ENCODE assay signal across 1 cellular context in the genomic region with DNA sequence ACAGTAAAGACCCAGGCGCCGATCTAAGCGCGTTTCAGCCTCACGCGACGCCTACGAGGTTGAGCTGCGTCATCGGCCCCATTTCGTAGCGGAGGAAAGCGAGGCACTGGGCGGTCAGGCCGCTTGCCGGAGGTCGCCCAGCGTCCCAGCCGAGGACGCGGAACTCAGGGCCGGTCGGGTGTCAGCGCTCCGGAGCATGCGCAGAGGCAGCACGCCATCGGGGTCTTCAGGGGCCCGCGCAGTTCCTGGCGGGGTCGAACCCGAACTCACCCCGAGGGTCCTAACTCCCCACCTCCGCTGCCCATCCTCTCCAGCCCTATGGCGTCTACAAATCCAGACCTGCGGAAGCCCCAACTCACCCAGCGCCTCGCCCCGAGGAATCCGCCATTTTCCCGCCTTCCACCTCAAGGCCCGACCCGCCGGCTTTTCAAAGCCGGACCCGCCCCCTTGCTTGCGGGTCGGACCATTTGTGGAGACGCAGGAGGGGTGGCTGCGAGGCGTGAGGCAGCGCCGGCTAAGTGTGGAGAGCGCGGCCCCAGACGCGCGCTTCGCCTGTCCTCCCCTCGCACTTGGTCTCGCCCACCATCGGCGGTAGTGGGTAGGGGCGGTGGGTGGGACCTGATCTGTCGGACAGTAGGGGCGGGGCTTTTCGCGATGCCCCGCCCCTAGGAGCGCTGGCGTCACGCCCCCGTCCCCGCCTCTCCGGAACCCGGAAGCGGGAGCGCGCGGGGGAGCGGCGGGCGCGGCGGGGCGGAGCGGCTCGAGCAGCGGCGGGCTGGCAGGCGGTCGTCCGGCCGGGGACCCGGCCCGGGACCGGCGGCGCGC.
TF ChIP-seq lines count a peak whose summit lies in the region.

A gene with protein sequence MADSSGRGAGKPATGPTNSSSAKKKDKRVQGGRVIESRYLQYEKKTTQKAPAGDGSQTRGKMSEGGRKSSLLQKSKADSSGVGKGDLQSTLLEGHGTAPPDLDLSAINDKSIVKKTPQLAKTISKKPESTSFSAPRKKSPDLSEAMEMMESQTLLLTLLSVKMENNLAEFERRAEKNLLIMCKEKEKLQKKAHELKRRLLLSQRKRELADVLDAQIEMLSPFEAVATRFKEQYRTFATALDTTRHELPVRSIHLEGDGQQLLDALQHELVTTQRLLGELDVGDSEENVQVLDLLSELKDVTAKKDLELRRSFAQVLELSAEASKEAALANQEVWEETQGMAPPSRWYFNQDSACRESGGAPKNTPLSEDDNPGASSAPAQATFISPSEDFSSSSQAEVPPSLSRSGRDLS (minus strand): TSS at position 418 of the 825 bp plus-strand sequence. CDS start 30 bp downstream, at position 388.
A gene with protein sequence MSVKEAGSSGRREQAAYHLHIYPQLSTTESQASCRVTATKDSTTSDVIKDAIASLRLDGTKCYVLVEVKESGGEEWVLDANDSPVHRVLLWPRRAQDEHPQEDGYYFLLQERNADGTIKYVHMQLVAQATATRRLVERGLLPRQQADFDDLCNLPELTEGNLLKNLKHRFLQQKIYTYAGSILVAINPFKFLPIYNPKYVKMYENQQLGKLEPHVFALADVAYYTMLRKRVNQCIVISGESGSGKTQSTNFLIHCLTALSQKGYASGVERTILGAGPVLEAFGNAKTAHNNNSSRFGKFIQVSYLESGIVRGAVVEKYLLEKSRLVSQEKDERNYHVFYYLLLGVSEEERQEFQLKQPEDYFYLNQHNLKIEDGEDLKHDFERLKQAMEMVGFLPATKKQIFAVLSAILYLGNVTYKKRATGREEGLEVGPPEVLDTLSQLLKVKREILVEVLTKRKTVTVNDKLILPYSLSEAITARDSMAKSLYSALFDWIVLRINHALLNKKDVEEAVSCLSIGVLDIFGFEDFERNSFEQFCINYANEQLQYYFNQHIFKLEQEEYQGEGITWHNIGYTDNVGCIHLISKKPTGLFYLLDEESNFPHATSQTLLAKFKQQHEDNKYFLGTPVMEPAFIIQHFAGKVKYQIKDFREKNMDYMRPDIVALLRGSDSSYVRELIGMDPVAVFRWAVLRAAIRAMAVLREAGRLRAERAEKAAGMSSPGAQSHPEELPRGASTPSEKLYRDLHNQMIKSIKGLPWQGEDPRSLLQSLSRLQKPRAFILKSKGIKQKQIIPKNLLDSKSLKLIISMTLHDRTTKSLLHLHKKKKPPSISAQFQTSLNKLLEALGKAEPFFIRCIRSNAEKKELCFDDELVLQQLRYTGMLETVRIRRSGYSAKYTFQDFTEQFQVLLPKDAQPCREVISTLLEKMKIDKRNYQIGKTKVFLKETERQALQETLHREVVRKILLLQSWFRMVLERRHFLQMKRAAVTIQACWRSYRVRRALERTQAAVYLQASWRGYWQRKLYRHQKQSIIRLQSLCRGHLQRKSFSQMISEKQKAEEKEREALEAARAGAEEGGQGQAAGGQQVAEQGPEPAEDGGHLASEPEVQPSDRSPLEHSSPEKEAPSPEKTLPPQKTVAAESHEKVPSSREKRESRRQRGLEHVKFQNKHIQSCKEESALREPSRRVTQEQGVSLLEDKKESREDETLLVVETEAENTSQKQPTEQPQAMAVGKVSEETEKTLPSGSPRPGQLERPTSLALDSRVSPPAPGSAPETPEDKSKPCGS (N-terminal part only) (plus strand): TSS at position 743 of the 825 bp plus-strand sequence. CDS start 25,941 bp downstream, outside the sequence.

TF ChIP-seq in GM12878, 131 proteins besides CTCF, POLR2A, EP300 and RAD21 (continued from another document and continues in another):
- TF ChIP-seq, protein P1, sequence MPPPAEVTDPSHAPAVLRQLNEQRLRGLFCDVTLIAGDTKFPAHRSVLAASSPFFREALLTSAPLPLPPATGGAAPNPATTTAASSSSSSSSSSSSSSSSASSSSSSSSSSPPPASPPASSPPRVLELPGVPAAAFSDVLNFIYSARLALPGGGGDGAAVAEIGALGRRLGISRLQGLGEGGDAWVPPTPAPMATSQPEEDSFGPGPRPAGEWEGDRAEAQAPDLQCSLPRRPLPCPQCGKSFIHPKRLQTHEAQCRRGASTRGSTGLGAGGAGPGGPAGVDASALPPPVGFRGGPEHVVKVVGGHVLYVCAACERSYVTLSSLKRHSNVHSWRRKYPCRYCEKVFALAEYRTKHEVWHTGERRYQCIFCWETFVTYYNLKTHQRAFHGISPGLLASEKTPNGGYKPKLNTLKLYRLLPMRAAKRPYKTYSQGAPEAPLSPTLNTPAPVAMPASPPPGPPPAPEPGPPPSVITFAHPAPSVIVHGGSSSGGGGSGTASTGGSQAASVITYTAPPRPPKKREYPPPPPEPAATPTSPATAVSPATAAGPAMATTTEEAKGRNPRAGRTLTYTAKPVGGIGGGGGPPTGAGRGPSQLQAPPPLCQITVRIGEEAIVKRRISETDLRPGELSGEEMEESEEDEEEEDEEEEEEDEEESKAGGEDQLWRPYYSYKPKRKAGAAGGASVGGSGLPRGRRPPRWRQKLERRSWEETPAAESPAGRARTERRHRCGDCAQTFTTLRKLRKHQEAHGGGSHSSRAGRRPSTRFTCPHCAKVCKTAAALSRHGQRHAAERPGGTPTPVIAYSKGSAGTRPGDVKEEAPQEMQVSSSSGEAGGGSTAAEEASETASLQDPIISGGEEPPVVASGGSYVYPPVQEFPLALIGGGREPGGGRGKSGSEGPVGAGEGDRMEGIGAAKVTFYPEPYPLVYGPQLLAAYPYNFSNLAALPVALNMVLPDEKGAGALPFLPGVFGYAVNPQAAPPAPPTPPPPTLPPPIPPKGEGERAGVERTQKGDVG (CRISPR knock-in tag; IDR thresholded peaks at IDR 0.05), result no peak
- TF ChIP-seq RELA (IDR thresholded peaks at IDR 0.05; ENCODE audit: borderline replicate concordance, partially characterized antibody) (peak; percentile 93), IKZF1 (conservative IDR thresholded peaks at IDR 0.05) (peak; percentile 54), SMC3 (IDR thresholded peaks at IDR 0.05; ENCODE audit: borderline replicate concordance, low read length) (0 out of 2 replicates have a peak, but pooled peaks have one; percentile 3), KDM1A (IDR thresholded peaks at IDR 0.05; ENCODE audit: borderline replicate concordance) (no peak), GATAD2B (conservative IDR thresholded peaks at IDR 0.05; ENCODE audit: low read depth) (peak; percentile 85), MTA2 (IDR thresholded peaks at IDR 0.05; ENCODE audit: low read depth) (no peak), ZNF217 (IDR thresholded peaks at IDR 0.05) (no peak), LARP7 (IDR thresholded peaks at IDR 0.05) (peak; percentile 55; the same call in 1 of the 2 replicates), SP1 (IDR thresholded peaks at IDR 0.05; ENCODE audit: low read depth, low read length) (peak; percentile 95), FOS (IDR thresholded peaks at IDR 0.05; ENCODE audit: borderline replicate concordance, extremely low read depth, insufficient read length) (no peak), TAF1 (IDR thresholded peaks at IDR 0.05; ENCODE audit: borderline replicate concordance, low read depth, low read length) (peak; percentile 96), SIX5 (IDR thresholded peaks at IDR 0.05; ENCODE audit: low read depth, low read length, severe bottlenecking) (peak; percentile 65), NFIC (IDR thresholded peaks at IDR 0.05; ENCODE audit: low read depth, low read length) (no peak), SMAD1 (IDR thresholded peaks at IDR 0.05; ENCODE audit: low read depth, partially characterized antibody) (no peak), SRF (IDR thresholded peaks at IDR 0.05; ENCODE audit: low read depth in 2 of 2, low read length in 2 of 2) (no peak), BACH1 (IDR thresholded peaks at IDR 0.05; ENCODE audit: borderline replicate concordance) (peak; percentile 53)
- TF ChIP-seq, protein P2, sequence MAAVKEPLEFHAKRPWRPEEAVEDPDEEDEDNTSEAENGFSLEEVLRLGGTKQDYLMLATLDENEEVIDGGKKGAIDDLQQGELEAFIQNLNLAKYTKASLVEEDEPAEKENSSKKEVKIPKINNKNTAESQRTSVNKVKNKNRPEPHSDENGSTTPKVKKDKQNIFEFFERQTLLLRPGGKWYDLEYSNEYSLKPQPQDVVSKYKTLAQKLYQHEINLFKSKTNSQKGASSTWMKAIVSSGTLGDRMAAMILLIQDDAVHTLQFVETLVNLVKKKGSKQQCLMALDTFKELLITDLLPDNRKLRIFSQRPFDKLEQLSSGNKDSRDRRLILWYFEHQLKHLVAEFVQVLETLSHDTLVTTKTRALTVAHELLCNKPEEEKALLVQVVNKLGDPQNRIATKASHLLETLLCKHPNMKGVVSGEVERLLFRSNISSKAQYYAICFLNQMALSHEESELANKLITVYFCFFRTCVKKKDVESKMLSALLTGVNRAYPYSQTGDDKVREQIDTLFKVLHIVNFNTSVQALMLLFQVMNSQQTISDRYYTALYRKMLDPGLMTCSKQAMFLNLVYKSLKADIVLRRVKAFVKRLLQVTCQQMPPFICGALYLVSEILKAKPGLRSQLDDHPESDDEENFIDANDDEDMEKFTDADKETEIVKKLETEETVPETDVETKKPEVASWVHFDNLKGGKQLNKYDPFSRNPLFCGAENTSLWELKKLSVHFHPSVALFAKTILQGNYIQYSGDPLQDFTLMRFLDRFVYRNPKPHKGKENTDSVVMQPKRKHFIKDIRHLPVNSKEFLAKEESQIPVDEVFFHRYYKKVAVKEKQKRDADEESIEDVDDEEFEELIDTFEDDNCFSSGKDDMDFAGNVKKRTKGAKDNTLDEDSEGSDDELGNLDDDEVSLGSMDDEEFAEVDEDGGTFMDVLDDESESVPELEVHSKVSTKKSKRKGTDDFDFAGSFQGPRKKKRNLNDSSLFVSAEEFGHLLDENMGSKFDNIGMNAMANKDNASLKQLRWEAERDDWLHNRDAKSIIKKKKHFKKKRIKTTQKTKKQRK (IDR thresholded peaks at IDR 0.05; ENCODE audit: low read depth, low read length), result no peak
- TF ChIP-seq, protein P3, sequence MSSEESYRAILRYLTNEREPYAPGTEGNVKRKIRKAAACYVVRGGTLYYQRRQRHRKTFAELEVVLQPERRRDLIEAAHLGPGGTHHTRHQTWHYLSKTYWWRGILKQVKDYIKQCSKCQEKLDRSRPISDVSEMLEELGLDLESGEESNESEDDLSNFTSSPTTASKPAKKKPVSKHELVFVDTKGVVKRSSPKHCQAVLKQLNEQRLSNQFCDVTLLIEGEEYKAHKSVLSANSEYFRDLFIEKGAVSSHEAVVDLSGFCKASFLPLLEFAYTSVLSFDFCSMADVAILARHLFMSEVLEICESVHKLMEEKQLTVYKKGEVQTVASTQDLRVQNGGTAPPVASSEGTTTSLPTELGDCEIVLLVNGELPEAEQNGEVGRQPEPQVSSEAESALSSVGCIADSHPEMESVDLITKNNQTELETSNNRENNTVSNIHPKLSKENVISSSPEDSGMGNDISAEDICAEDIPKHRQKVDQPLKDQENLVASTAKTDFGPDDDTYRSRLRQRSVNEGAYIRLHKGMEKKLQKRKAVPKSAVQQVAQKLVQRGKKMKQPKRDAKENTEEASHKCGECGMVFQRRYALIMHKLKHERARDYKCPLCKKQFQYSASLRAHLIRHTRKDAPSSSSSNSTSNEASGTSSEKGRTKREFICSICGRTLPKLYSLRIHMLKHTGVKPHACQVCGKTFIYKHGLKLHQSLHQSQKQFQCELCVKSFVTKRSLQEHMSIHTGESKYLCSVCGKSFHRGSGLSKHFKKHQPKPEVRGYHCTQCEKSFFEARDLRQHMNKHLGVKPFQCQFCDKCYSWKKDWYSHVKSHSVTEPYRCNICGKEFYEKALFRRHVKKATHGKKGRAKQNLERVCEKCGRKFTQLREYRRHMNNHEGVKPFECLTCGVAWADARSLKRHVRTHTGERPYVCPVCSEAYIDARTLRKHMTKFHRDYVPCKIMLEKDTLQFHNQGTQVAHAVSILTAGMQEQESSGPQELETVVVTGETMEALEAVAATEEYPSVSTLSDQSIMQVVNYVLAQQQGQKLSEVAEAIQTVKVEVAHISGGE (CRISPR knock-in tag; IDR thresholded peaks at IDR 0.05), result no peak
- TF ChIP-seq, protein P4, sequence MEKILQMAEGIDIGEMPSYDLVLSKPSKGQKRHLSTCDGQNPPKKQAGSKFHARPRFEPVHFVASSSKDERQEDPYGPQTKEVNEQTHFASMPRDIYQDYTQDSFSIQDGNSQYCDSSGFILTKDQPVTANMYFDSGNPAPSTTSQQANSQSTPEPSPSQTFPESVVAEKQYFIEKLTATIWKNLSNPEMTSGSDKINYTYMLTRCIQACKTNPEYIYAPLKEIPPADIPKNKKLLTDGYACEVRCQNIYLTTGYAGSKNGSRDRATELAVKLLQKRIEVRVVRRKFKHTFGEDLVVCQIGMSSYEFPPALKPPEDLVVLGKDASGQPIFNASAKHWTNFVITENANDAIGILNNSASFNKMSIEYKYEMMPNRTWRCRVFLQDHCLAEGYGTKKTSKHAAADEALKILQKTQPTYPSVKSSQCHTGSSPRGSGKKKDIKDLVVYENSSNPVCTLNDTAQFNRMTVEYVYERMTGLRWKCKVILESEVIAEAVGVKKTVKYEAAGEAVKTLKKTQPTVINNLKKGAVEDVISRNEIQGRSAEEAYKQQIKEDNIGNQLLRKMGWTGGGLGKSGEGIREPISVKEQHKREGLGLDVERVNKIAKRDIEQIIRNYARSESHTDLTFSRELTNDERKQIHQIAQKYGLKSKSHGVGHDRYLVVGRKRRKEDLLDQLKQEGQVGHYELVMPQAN (conservative IDR thresholded peaks at IDR 0.05), result peak; percentile 99
- TF ChIP-seq, protein P5, sequence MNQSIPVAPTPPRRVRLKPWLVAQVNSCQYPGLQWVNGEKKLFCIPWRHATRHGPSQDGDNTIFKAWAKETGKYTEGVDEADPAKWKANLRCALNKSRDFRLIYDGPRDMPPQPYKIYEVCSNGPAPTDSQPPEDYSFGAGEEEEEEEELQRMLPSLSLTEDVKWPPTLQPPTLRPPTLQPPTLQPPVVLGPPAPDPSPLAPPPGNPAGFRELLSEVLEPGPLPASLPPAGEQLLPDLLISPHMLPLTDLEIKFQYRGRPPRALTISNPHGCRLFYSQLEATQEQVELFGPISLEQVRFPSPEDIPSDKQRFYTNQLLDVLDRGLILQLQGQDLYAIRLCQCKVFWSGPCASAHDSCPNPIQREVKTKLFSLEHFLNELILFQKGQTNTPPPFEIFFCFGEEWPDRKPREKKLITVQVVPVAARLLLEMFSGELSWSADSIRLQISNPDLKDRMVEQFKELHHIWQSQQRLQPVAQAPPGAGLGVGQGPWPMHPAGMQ (IDR thresholded peaks at IDR 0.05; ENCODE audit: borderline replicate concordance), result no peak
- TF ChIP-seq, protein P6, sequence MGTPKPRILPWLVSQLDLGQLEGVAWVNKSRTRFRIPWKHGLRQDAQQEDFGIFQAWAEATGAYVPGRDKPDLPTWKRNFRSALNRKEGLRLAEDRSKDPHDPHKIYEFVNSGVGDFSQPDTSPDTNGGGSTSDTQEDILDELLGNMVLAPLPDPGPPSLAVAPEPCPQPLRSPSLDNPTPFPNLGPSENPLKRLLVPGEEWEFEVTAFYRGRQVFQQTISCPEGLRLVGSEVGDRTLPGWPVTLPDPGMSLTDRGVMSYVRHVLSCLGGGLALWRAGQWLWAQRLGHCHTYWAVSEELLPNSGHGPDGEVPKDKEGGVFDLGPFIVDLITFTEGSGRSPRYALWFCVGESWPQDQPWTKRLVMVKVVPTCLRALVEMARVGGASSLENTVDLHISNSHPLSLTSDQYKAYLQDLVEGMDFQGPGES (IDR thresholded peaks at IDR 0.05), result peak; percentile 60; the same call in 1 of the 2 replicates
